1 cellular context compared by ENCODE assay signal in the genomic region with DNA sequence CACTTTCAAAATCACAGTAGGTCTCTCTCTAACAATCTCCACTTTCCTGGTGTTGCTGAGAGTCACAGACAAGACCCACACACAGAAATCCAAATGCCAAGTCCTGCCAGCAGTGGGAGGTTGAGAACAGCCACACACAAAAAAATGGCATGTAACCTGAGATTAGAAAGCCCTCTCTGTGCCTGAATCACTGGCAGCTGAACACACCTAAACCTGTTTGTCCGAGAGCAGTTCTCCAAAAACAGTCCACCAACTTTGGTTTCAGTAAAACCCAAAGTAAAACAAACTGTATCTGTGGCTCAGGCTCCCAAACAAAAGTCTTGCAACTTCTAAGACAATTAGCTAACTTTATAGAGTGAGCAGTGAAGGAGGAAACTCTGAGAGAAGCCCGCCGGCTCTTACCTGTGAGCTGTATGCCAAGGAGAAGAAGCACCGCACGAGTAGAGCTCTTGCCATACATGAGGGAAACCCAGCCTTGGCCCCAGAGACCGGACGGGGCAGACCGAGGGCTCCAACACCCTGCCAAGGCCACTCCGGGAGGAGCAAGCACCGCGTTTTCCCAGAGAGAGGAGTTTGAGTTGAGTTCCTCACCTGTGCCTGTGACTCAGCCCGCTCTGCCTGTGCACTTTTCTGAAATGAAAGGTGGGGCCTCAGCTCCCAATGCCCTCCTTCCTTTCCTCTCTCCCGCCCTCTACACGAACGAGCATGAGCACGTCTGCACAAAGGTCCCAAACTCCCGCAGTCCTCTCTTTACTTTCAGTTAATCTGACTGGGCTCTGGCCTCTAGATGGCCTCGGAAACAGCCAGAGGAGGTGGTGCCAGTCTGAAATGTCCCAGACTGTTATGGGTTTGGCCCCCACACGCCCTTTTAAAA.
TF ChIP-seq lines count a peak whose summit lies in the region.

A gene (minus strand): TSS at position 604 of the 874 bp plus-strand sequence. CDS start 144 bp downstream, at position 460.

TF ChIP-seq in HepG2, 621 proteins besides CTCF, POLR2A, EP300 and RAD21 (continued from another document and continues in another):
- TF ChIP-seq, protein P1, sequence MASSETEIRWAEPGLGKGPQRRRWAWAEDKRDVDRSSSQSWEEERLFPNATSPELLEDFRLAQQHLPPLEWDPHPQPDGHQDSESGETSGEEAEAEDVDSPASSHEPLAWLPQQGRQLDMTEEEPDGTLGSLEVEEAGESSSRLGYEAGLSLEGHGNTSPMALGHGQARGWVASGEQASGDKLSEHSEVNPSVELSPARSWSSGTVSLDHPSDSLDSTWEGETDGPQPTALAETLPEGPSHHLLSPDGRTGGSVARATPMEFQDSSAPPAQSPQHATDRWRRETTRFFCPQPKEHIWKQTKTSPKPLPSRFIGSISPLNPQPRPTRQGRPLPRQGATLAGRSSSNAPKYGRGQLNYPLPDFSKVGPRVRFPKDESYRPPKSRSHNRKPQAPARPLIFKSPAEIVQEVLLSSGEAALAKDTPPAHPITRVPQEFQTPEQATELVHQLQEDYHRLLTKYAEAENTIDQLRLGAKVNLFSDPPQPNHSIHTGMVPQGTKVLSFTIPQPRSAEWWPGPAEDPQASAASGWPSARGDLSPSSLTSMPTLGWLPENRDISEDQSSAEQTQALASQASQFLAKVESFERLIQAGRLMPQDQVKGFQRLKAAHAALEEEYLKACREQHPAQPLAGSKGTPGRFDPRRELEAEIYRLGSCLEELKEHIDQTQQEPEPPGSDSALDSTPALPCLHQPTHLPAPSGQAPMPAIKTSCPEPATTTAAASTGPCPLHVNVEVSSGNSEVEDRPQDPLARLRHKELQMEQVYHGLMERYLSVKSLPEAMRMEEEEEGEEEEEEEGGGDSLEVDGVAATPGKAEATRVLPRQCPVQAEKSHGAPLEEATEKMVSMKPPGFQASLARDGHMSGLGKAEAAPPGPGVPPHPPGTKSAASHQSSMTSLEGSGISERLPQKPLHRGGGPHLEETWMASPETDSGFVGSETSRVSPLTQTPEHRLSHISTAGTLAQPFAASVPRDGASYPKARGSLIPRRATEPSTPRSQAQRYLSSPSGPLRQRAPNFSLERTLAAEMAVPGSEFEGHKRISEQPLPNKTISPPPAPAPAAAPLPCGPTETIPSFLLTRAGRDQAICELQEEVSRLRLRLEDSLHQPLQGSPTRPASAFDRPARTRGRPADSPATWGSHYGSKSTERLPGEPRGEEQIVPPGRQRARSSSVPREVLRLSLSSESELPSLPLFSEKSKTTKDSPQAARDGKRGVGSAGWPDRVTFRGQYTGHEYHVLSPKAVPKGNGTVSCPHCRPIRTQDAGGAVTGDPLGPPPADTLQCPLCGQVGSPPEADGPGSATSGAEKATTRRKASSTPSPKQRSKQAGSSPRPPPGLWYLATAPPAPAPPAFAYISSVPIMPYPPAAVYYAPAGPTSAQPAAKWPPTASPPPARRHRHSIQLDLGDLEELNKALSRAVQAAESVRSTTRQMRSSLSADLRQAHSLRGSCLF (CRISPR knock-in tag; IDR thresholded peaks at IDR 0.05; ENCODE audit: borderline replicate concordance), result no peak
- TF ChIP-seq, protein P2, sequence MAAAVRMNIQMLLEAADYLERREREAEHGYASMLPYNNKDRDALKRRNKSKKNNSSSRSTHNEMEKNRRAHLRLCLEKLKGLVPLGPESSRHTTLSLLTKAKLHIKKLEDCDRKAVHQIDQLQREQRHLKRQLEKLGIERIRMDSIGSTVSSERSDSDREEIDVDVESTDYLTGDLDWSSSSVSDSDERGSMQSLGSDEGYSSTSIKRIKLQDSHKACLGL (CRISPR knock-in tag; IDR thresholded peaks at IDR 0.05), result no peak
- TF ChIP-seq, protein P3, sequence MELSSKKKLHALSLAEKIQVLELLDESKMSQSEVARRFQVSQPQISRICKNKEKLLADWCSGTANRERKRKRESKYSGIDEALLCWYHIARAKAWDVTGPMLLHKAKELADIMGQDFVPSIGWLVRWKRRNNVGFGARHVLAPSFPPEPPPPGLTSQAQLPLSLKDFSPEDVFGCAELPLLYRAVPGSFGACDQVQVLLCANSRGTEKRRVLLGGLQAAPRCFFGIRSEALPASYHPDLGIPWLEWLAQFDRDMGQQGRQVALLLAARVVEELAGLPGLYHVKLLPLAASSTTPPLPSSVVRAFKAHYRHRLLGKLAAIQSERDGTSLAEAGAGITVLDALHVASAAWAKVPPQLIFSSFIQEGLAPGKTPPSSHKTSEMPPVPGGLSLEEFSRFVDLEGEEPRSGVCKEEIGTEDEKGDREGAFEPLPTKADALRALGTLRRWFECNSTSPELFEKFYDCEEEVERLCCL (CRISPR knock-in tag; IDR thresholded peaks at IDR 0.05; ENCODE audit: borderline replicate concordance), result no peak
- TF ChIP-seq ZNF816 (CRISPR knock-in tag; IDR thresholded peaks at IDR 0.05; ENCODE audit: borderline replicate concordance) (no peak), ARNT2 (CRISPR knock-in tag; IDR thresholded peaks at IDR 0.05; ENCODE audit: low read depth) (0 out of 2 replicates have a peak, but pooled peaks have one; percentile 52), JDP2 (CRISPR knock-in tag; IDR thresholded peaks at IDR 0.05; ENCODE audit: borderline replicate concordance) (no peak), SSRP1 (CRISPR knock-in tag; IDR thresholded peaks at IDR 0.05) (no peak), SRSF9 (IDR thresholded peaks at IDR 0.05; ENCODE audit: borderline replicate concordance, insufficient read depth, low read depth, low read length, poor library complexity, severe bottlenecking) (no peak), ZFP1 (CRISPR knock-in tag; IDR thresholded peaks at IDR 0.05) (no peak), ZNF788 (CRISPR knock-in tag; IDR thresholded peaks at IDR 0.05; ENCODE audit: borderline replicate concordance) (peak; percentile 49; the same call in 1 of the 2 replicates), ZNF33B (CRISPR knock-in tag; IDR thresholded peaks at IDR 0.05) (no peak), TCF12 (IDR thresholded peaks at IDR 0.05) (no peak), TCF12 (CRISPR knock-in tag; IDR thresholded peaks at IDR 0.05) (0 out of 2 replicates have a peak, but pooled peaks have one; percentile 15), CBX2 (IDR thresholded peaks at IDR 0.05; ENCODE audit: low read depth, low read length) (no peak), CBX2 (CRISPR knock-in tag; IDR thresholded peaks at IDR 0.05; ENCODE audit: low read depth) (no peak), KAT7 (CRISPR knock-in tag; IDR thresholded peaks at IDR 0.05; ENCODE audit: borderline replicate concordance) (no peak), ZBTB3 (CRISPR knock-in tag; IDR thresholded peaks at IDR 0.05; ENCODE audit: borderline replicate concordance, low read depth) (no peak), ZNF598 (CRISPR knock-in tag; IDR thresholded peaks at IDR 0.05; ENCODE audit: borderline replicate concordance) (peak; percentile 19; the same call in 1 of the 2 replicates), ISL2 (CRISPR knock-in tag; IDR thresholded peaks at IDR 0.05) (no peak), JUNB (CRISPR knock-in tag; IDR thresholded peaks at IDR 0.05; ENCODE audit: borderline replicate concordance) (no peak), MED13 (CRISPR knock-in tag; IDR thresholded peaks at IDR 0.05) (no peak), HDAC6 (IDR thresholded peaks at IDR 0.05; ENCODE audit: low read depth, low read length) (no peak), SPEN (CRISPR knock-in tag; IDR thresholded peaks at IDR 0.05; ENCODE audit: low read depth) (peak; percentile 24; the same call in 1 of the 2 replicates), MED8 (CRISPR knock-in tag; IDR thresholded peaks at IDR 0.05; ENCODE audit: insufficient replicate concordance) (no peak), ZNF367 (CRISPR knock-in tag; IDR thresholded peaks at IDR 0.05; ENCODE audit: borderline replicate concordance) (no peak), SIN3B (IDR thresholded peaks at IDR 0.05; ENCODE audit: low read length) (no peak), ATRX (CRISPR knock-in tag; IDR thresholded peaks at IDR 0.05; ENCODE audit: borderline replicate concordance) (no peak), ZBTB21 (CRISPR knock-in tag; IDR thresholded peaks at IDR 0.05) (no peak), MZF1 (CRISPR knock-in tag; IDR thresholded peaks at IDR 0.05; ENCODE audit: borderline replicate concordance) (no peak), GABPA (IDR thresholded peaks at IDR 0.05; ENCODE audit: low read depth, low read length) (no peak), GABPA (CRISPR knock-in tag; IDR thresholded peaks at IDR 0.05; ENCODE audit: low read depth) (no peak; the same call in 1 of the 2 replicates), ARNTL (CRISPR knock-in tag; IDR thresholded peaks at IDR 0.05) (no peak), ELF4 (CRISPR knock-in tag; IDR thresholded peaks at IDR 0.05; ENCODE audit: borderline replicate concordance) (0 out of 2 replicates have a peak, but pooled peaks have one; percentile 31), SRSF4 (IDR thresholded peaks at IDR 0.05; ENCODE audit: low read depth, low read length, poor library complexity, severe bottlenecking) (no peak), SNAPC2 (CRISPR knock-in tag; IDR thresholded peaks at IDR 0.05) (0 out of 2 replicates have a peak, but pooled peaks have one; percentile 28)
- TF ChIP-seq, protein P4, sequence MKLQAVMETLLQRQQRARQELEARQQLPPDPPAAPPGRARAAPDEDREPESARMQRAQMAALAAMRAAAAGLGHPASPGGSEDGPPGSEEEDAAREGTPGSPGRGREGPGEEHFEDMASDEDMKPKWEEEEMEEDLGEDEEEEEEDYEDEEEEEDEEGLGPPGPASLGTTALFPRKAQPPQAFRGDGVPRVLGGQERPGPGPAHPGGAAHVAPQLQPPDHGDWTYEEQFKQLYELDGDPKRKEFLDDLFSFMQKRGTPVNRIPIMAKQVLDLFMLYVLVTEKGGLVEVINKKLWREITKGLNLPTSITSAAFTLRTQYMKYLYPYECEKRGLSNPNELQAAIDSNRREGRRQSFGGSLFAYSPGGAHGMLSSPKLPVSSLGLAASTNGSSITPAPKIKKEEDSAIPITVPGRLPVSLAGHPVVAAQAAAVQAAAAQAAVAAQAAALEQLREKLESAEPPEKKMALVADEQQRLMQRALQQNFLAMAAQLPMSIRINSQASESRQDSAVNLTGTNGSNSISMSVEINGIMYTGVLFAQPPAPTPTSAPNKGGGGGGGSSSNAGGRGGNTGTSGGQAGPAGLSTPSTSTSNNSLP (IDR thresholded peaks at IDR 0.05; ENCODE audit: low read depth, low read length), result no peak
- TF ChIP-seq, protein P5, sequence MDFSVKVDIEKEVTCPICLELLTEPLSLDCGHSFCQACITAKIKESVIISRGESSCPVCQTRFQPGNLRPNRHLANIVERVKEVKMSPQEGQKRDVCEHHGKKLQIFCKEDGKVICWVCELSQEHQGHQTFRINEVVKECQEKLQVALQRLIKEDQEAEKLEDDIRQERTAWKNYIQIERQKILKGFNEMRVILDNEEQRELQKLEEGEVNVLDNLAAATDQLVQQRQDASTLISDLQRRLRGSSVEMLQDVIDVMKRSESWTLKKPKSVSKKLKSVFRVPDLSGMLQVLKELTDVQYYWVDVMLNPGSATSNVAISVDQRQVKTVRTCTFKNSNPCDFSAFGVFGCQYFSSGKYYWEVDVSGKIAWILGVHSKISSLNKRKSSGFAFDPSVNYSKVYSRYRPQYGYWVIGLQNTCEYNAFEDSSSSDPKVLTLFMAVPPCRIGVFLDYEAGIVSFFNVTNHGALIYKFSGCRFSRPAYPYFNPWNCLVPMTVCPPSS (IDR thresholded peaks at IDR 0.05), result no peak
- TF ChIP-seq, protein P6, sequence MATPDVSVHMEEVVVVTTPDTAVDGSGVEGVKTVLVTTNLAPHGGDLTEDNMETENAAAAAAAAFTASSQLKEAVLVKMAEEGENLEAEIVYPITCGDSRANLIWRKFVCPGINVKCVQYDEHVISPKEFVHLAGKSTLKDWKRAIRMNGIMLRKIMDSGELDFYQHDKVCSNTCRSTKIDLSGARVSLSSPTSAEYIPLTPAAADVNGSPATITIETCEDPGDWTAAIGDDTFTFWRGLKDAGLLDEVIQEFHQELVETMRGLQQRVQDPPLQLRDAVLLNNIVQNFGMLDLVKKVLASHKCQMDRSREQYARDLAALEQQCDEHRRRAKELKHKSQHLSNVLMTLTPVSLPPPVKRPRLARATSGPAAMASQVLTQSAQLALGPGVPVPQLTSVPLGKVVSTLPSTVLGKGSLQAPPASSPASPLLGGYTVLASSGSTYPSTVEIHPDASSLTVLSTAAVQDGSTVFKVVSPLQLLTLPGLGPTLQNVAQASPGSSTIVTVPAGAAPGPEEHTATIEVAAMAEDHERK (CRISPR knock-in tag; IDR thresholded peaks at IDR 0.05; ENCODE audit: low read depth), result no peak
- TF ChIP-seq, protein P7, sequence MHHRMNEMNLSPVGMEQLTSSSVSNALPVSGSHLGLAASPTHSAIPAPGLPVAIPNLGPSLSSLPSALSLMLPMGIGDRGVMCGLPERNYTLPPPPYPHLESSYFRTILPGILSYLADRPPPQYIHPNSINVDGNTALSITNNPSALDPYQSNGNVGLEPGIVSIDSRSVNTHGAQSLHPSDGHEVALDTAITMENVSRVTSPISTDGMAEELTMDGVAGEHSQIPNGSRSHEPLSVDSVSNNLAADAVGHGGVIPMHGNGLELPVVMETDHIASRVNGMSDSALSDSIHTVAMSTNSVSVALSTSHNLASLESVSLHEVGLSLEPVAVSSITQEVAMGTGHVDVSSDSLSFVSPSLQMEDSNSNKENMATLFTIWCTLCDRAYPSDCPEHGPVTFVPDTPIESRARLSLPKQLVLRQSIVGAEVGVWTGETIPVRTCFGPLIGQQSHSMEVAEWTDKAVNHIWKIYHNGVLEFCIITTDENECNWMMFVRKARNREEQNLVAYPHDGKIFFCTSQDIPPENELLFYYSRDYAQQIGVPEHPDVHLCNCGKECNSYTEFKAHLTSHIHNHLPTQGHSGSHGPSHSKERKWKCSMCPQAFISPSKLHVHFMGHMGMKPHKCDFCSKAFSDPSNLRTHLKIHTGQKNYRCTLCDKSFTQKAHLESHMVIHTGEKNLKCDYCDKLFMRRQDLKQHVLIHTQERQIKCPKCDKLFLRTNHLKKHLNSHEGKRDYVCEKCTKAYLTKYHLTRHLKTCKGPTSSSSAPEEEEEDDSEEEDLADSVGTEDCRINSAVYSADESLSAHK (CRISPR knock-in tag; IDR thresholded peaks at IDR 0.05; ENCODE audit: borderline replicate concordance), result no peak
- TF ChIP-seq, protein P8, sequence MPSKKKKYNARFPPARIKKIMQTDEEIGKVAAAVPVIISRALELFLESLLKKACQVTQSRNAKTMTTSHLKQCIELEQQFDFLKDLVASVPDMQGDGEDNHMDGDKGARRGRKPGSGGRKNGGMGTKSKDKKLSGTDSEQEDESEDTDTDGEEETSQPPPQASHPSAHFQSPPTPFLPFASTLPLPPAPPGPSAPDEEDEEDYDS (CRISPR knock-in tag; IDR thresholded peaks at IDR 0.05), result peak; percentile 68
- TF ChIP-seq, protein P9, sequence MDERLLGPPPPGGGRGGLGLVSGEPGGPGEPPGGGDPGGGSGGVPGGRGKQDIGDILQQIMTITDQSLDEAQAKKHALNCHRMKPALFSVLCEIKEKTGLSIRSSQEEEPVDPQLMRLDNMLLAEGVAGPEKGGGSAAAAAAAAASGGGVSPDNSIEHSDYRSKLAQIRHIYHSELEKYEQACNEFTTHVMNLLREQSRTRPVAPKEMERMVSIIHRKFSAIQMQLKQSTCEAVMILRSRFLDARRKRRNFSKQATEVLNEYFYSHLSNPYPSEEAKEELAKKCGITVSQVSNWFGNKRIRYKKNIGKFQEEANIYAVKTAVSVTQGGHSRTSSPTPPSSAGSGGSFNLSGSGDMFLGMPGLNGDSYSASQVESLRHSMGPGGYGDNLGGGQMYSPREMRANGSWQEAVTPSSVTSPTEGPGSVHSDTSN (CRISPR knock-in tag; IDR thresholded peaks at IDR 0.05), result no peak
- TF ChIP-seq, protein P10, sequence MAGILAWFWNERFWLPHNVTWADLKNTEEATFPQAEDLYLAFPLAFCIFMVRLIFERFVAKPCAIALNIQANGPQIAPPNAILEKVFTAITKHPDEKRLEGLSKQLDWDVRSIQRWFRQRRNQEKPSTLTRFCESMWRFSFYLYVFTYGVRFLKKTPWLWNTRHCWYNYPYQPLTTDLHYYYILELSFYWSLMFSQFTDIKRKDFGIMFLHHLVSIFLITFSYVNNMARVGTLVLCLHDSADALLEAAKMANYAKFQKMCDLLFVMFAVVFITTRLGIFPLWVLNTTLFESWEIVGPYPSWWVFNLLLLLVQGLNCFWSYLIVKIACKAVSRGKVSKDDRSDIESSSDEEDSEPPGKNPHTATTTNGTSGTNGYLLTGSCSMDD (CRISPR knock-in tag; IDR thresholded peaks at IDR 0.05), result no peak
